Comparison of ENCODE assay signal across 10 cellular contexts in the genomic region with DNA sequence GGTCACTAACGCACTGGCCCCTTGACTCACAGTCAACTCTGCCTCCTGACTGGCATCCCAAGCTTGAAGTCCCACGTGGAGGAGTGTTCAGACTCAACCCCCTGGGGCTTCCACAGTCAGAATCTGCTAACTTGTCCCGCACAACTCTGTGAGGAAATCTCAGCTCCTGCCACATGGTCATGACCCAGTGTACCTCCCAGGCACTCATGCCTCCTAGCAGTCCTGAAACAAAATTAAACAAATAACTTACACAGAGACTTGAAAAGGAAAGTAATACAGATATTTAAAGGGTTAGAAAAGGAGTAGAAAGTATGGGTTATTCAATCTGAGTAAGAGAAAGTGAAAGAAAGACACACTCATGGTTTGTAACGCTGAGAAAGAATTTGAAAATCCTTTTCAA.
DNase-seq lines count a peak whose midpoint lies in the region; ATAC-seq lines count a peak whose summit lies in the region.
"Had no signal": no experiment of that assay in that cellular context is flagged by ENCODE, and none has a peak within 500 bp of the region (broad histone marks: within the 10 kb centered on the region; RNA-seq: fewer than 3 reads in every experiment).

No MANE protein-coding gene starts in this region.

- H3K27ac ChIP-seq in substantia nigra (ENCODE audit: low read depth, low read length, poor library complexity, severe bottlenecking), result no peak overlapping the region

- H3K27ac Mint-ChIP-seq in activated CD4-positive, alpha-beta T cell treated with anti-CD3 and anti-CD28 coated beads for 36 hours, result peak overlapping the region; percentile 88
- peak overlapping the region; percentile 86 to 94 for H3K27ac Mint-ChIP-seq in activated naive CD4-positive, alpha-beta T cell treated with anti-CD3 and anti-CD28 coated beads, Interleukin-2, amount 50 U/mL, for 72 hours
- H3K27ac Mint-ChIP-seq: dendritic cell treated with granulocyte-macrophage colony-stimulating factor and Interleukin-4, amounts not matched to agents 40 ng/mL and 50 ng/mL, for 4 days had no signal

- H3K4me1 Mint-ChIP-seq in activated CD4-positive, alpha-beta T cell treated with anti-CD3 and anti-CD28 coated beads for 36 hours, result peaks cover 31% of the 10 kb centered on the region

- intact Hi-C loops in activated CD4-positive, alpha-beta T cell treated with anti-CD3 and anti-CD28 coated beads for 36 hours (cut with DNase I, micrococcal nuclease), result loop anchor here (2.0 to 10.0 kb wide), 7 partner anchors 47 to 1098 kb away; no protein-coding TSS in a partner anchor
- intact Hi-C loops in left colon (cut with DNase I, micrococcal nuclease), result no loop called here

- peak; percentile 88 for ATAC-seq in activated CD4-positive, alpha-beta T cell treated with anti-CD3 and anti-CD28 coated beads for 36 hours
- peak; percentile 77 for ATAC-seq in HG02678 (IDR thresholded peaks at IDR 0.05; ENCODE audit: unreplicated experiment)
- ATAC-seq in activated naive CD4-positive, alpha-beta T cell treated with anti-CD3 and anti-CD28 coated beads, Interleukin-2, amount 50 U/mL, for 72 hours, result peak; percentile 75 to 86
- ATAC-seq in left colon, result no peak

- POLR2A ChIA-PET in activated CD4-positive, alpha-beta T cell treated with anti-CD3 and anti-CD28 coated beads for 36 hours (lab: Charles Lee), result interaction anchor here (0.5 to 1.2 kb wide), 3 partner anchors 323 to 585 kb away, joined by 3 to 4 read pairs (median 3); no protein-coding TSS in a partner anchor

- H3K4me3 Mint-ChIP-seq in activated CD4-positive, alpha-beta T cell treated with anti-CD3 and anti-CD28 coated beads for 36 hours, result peak overlapping the region; percentile 62
- H3K4me3 Mint-ChIP-seq: dendritic cell treated with granulocyte-macrophage colony-stimulating factor and Interleukin-4, amounts not matched to agents 40 ng/mL and 50 ng/mL, for 4 days had no signal

- DNase-seq in activated CD4-positive, alpha-beta T cell treated with anti-CD3 and anti-CD28 coated beads for 36 hours, result peak; percentile 37
- DNase-seq in activated CD4-positive, alpha-beta T cell treated with anti-CD3 and anti-CD28 coated beads for 1 hour, result no peak
- no peak for DNase-seq in activated naive CD4-positive, alpha-beta T cell treated with anti-CD3 and anti-CD28 coated beads, Interleukin-2, amount 50 U/mL, for 72 hours (ENCODE audit: low spot score in 2 of 2)
- DNase-seq in renal cortical epithelial cell (ENCODE audit: low read depth), result peak; percentile 34
- DNase-seq in NCI-H1436 (lab: John Stamatoyannopoulos, UW), result no peak
- no peak for DNase-seq in substantia nigra (lab: John Stamatoyannopoulos, UW)
- no peak for DNase-seq in left colon
- DNase-seq: SIG-M5 had no signal

- peaks cover 11% of the 10 kb centered on the region for H3K27me3 Mint-ChIP-seq in activated CD4-positive, alpha-beta T cell treated with anti-CD3 and anti-CD28 coated beads for 36 hours
- H3K27me3 Mint-ChIP-seq: dendritic cell treated with granulocyte-macrophage colony-stimulating factor and Interleukin-4, amounts not matched to agents 40 ng/mL and 50 ng/mL, for 4 days had no signal

- no peaks in the 10 kb centered on the region for H3K9me3 Mint-ChIP-seq in activated CD4-positive, alpha-beta T cell treated with anti-CD3 and anti-CD28 coated beads for 36 hours (ENCODE audit: low read depth)
- peaks cover 0 to 12% of the 10 kb centered on the region in 2 donors for H3K9me3 Mint-ChIP-seq in activated naive CD4-positive, alpha-beta T cell treated with anti-CD3 and anti-CD28 coated beads, Interleukin-2, amount 50 U/mL, for 72 hours
- H3K9me3 Mint-ChIP-seq: dendritic cell treated with granulocyte-macrophage colony-stimulating factor and Interleukin-4, amounts not matched to agents 40 ng/mL and 50 ng/mL, for 4 days had no signal

- CTCF ChIA-PET in activated CD4-positive, alpha-beta T cell treated with anti-CD3 and anti-CD28 coated beads for 36 hours (lab: Charles Lee), result interaction anchor here (0.6 to 1.0 kb wide), 2 partner anchors 87 to 524 kb away, joined by 3 read pairs; no protein-coding TSS in a partner anchor

- H3K36me3 Mint-ChIP-seq in activated CD4-positive, alpha-beta T cell treated with anti-CD3 and anti-CD28 coated beads for 36 hours (ENCODE audit: low read depth), result peaks cover 30% of the 10 kb centered on the region
- peaks cover 12 to 34% of the 10 kb centered on the region in 2 donors for H3K36me3 Mint-ChIP-seq in activated naive CD4-positive, alpha-beta T cell treated with anti-CD3 and anti-CD28 coated beads, Interleukin-2, amount 50 U/mL, for 72 hours

Comparison
In these comparisons a context has a peak if more than half of its experiments do, and no peak if none do; other contexts are left out.
1. DNase-seq: peak in activated CD4-positive, alpha-beta T cell treated with anti-CD3 and anti-CD28 coated beads for 36 hours (single experiment) and renal cortical epithelial cell (single experiment); none in activated CD4-positive, alpha-beta T cell treated with anti-CD3 and anti-CD28 coated beads for 1 hour (single experiment), activated naive CD4-positive, alpha-beta T cell treated with anti-CD3 and anti-CD28 coated beads, Interleukin-2, amount 50 U/mL, for 72 hours (0 of 2), NCI-H1436 (single experiment), substantia nigra (0 of 49) and left colon (0 of 2).
2. intact Hi-C loops: an anchor here in activated CD4-positive, alpha-beta T cell treated with anti-CD3 and anti-CD28 coated beads for 36 hours (2.0 to 10.0 kb wide); none called in left colon.